In the genomic region with DNA sequence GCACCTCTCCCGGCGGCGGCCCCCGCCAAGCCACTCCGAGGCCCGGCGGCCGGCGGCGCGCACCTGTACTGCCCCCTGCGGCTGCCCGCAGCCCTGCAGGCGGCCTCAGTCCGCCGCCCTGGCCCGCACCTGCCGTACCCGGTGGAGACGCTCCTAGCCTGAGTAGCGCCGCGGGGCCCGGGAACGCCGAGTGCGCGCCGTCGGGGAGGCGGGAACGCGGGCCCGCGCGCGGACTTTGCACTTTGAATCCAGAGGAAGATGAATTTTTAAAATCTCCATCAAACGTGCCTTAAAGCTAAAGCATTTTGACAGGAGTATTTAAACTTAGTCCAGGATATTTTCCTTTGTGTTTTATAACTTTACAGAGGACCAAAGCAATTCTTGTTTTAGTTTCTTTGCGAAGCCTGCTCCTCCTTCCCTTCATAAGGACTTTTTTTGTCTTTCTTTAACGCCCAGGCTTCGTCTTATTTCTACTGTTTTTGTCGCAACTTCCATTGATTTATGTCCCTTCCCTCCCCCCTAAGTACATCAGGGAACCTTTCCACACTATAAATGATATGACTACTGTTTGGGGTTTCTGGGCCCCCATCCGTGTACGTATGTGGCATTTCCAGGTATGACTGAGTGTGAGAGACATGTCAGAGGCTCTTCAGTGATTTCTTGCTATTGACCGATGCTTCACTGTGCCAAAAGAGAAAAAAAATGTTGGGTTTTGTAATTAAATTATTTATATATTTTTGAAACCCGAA, we compare ENCODE assay signal across 9 cellular contexts. TPM values are rescaled to one million over a fixed set of nuclear protein-coding genes. Genes with fewer than 3 reads are reported as not detected.
DNase-seq lines count a peak whose midpoint lies in the region; ATAC-seq and TF ChIP-seq lines count a peak whose summit lies in the region.
"Had no signal": no experiment of that assay in that cellular context is flagged by ENCODE, and none has a peak within 500 bp of the region (broad histone marks: within the 10 kb centered on the region; RNA-seq: fewer than 3 reads in every experiment).

No MANE protein-coding gene starts in this region.

- H3K4me1 ChIP-seq in left ventricle myocardium inferior: peaks cover 37% of the 10 kb centered on the region
- H3K4me1 ChIP-seq in upper lobe of right lung: no peaks in the 10 kb centered on the region

- H3K27me3 Mint-ChIP-seq in activated T-cell treated with anti-CD3 and anti-CD28 coated beads, Interleukin-2, amount 50 U/mL, for 4 hours (ENCODE audit: low read depth): peaks cover 60% of the 10 kb centered on the region

- peaks cover 28% of the 10 kb centered on the region for H3K4me1 Mint-ChIP-seq in activated T-cell treated with anti-CD3 and anti-CD28 coated beads, Interleukin-2, amount 50 U/mL, for 4 hours (ENCODE audit: low read depth)

- intact Hi-C loops in left ventricle myocardium inferior (cut with micrococcal nuclease): no loop called here
- intact Hi-C loops in Right ventricle myocardium inferior (cut with DNase I): no loop called here
- intact Hi-C loops in upper lobe of right lung (cut with DNase I): loop anchor here (10.0 kb wide), 1 partner anchor 71 kb away; the partner anchor contains the start of gene FOXF2
- intact Hi-C loops in head of caudate nucleus (cut with DNase I): no loop called here

- ATAC-seq in Right ventricle myocardium inferior: no peak
- ATAC-seq in activated T-cell treated with anti-CD3 and anti-CD28 coated beads, Interleukin-2, amount 50 U/mL, for 4 hours: peak; percentile 42 to 58
- ATAC-seq in upper lobe of right lung: peak; percentile 71

- no peaks in the 10 kb centered on the region for H3K9me3 ChIP-seq in left ventricle myocardium inferior (replicated peaks)
- H3K9me3 ChIP-seq in upper lobe of right lung: no peaks in the 10 kb centered on the region

- TF ChIP-seq CTCF in left ventricle myocardium inferior (IDR thresholded peaks at IDR 0.05; ENCODE audit: borderline replicate concordance): peak; percentile 49
- TF ChIP-seq CTCF in upper lobe of right lung (IDR thresholded peaks at IDR 0.05): peak; percentile 54

- DNase-seq in left ventricle myocardium inferior: no peak
- DNase-seq in Right ventricle myocardium inferior (ENCODE audit: missing footprints): no peak
- DNase-seq in activated T-cell treated with anti-CD3 and anti-CD28 coated beads, Interleukin-2, amount 50 U/mL, for 4 hours: no peak
- DNase-seq in islet precursor cell: peak; percentile 74
- peak; percentile 86 for DNase-seq in upper lobe of right lung
- no peak for DNase-seq in NK-92 (lab: John Stamatoyannopoulos, UW; ENCODE audit: unreplicated experiment)
- DNase-seq in NCI-H510A treated with DMSO at 0.1 percent for 48 hours (lab: John Stamatoyannopoulos, UW): no peak
- DNase-seq in head of caudate nucleus: no peak

- H3K4me3 ChIP-seq in left ventricle myocardium inferior: no peak overlapping the region
- peak overlapping the region; percentile 58 for H3K4me3 ChIP-seq in upper lobe of right lung

- no peak overlapping the region for H3K27ac ChIP-seq in left ventricle myocardium inferior (replicated peaks)
- H3K27ac ChIP-seq in upper lobe of right lung: peak overlapping the region; percentile 32

- H3K4me3 Mint-ChIP-seq in activated T-cell treated with anti-CD3 and anti-CD28 coated beads, Interleukin-2, amount 50 U/mL, for 4 hours: peak overlapping the region; percentile 50

- H3K27me3 ChIP-seq in left ventricle myocardium inferior (ENCODE audit: low read depth): peaks cover 85% of the 10 kb centered on the region
- H3K27me3 ChIP-seq in upper lobe of right lung: peaks cover 26% of the 10 kb centered on the region

- H3K36me3 Mint-ChIP-seq in activated T-cell treated with anti-CD3 and anti-CD28 coated beads, Interleukin-2, amount 50 U/mL, for 4 hours (ENCODE audit: insufficient read depth): no peaks in the 10 kb centered on the region

- no peaks in the 10 kb centered on the region for H3K9me3 Mint-ChIP-seq in activated T-cell treated with anti-CD3 and anti-CD28 coated beads, Interleukin-2, amount 50 U/mL, for 4 hours

- H3K36me3 ChIP-seq in left ventricle myocardium inferior (no peaks in the 10 kb centered on the region), upper lobe of right lung (no peaks in the 10 kb centered on the region)

RNA-seq across cellular contexts. Expression of gene FOXQ1, which starts 2.0 kb away (rescaled TPM):
- total RNA-seq in left ventricle myocardium inferior: not detected
- total RNA-seq in Right ventricle myocardium inferior: not detected
- not detected for total RNA-seq in activated T-cell treated with anti-CD3 and anti-CD28 coated beads, Interleukin-2, amount 50 U/mL, for 4 hours
- total RNA-seq in upper lobe of right lung: 12.3 TPM
- total RNA-seq: T-helper 1 cell treated with Interleukin-12 subunit alpha and Interleukin-12 subunit beta and Interleukin-4 antibody, amounts not matched to agents 30 ng/mL and 1 ng/mL, for 36 hours had no signal

Comparison
In these comparisons a context has a peak if more than half of its experiments do, and no peak if none do; other contexts are left out.
1. DNase-seq: peak in islet precursor cell (single experiment) and upper lobe of right lung (single experiment); none in left ventricle myocardium inferior (single experiment), Right ventricle myocardium inferior (single experiment), activated T-cell treated with anti-CD3 and anti-CD28 coated beads, Interleukin-2, amount 50 U/mL, for 4 hours (single experiment), NK-92 (single experiment), NCI-H510A treated with DMSO at 0.1 percent for 48 hours (single experiment) and head of caudate nucleus (0 of 42).
2. RNA of gene FOXQ1, which starts 2.0 kb away (total RNA-seq): 12.3 TPM in upper lobe of right lung (single experiment); not detected in activated T-cell treated with anti-CD3 and anti-CD28 coated beads, Interleukin-2, amount 50 U/mL, for 4 hours, not detected in left ventricle myocardium inferior (single experiment) and not detected in Right ventricle myocardium inferior (single experiment); every median in the first group is over 10 times any median in the second.